Comparison of ENCODE assay signal across 1 cellular context in genomic region chrX:107773906-107774435, GRCh38.
TF ChIP-seq lines count a peak whose summit lies in the region.

No MANE protein-coding gene starts in this region.

TF ChIP-seq in H1, 55 proteins besides CTCF, POLR2A, EP300 and RAD21:
- TF ChIP-seq TBP (IDR thresholded peaks at IDR 0.05; ENCODE audit: low read depth, low read length) (no peak), SIN3A (conservative IDR thresholded peaks at IDR 0.05 in 1 of 2, IDR thresholded peaks at IDR 0.05 in 1 of 2; ENCODE audit: low read depth in 1 of 2, low read length in 2 of 2) (no peak), SRF (IDR thresholded peaks at IDR 0.05; ENCODE audit: low read depth, low read length) (no peak), ASH2L (IDR thresholded peaks at IDR 0.05; ENCODE audit: low read length) (no peak), CTBP2 (IDR thresholded peaks at IDR 0.05; ENCODE audit: borderline replicate concordance, insufficient read depth, insufficient read length, low read length) (no peak), SP1 (IDR thresholded peaks at IDR 0.05; ENCODE audit: low read depth, low read length) (no peak), EGR1 (IDR thresholded peaks at IDR 0.05; ENCODE audit: borderline replicate concordance, low read depth, low read length) (no peak), YY1 (IDR thresholded peaks at IDR 0.05; ENCODE audit: low read depth, low read length) (no peak), BRCA1 (IDR thresholded peaks at IDR 0.05; ENCODE audit: low read depth, low read length) (no peak), E2F6 (IDR thresholded peaks at IDR 0.05) (no peak), KDM1A (IDR thresholded peaks at IDR 0.05; ENCODE audit: borderline replicate concordance, low read length) (no peak), TAF1 (IDR thresholded peaks at IDR 0.05; ENCODE audit: low read depth, low read length) (no peak)
TF ChIP-seq in H1: peak in this region for 0.
